ENCODE assay signal across 1 cellular context in the genomic region with DNA sequence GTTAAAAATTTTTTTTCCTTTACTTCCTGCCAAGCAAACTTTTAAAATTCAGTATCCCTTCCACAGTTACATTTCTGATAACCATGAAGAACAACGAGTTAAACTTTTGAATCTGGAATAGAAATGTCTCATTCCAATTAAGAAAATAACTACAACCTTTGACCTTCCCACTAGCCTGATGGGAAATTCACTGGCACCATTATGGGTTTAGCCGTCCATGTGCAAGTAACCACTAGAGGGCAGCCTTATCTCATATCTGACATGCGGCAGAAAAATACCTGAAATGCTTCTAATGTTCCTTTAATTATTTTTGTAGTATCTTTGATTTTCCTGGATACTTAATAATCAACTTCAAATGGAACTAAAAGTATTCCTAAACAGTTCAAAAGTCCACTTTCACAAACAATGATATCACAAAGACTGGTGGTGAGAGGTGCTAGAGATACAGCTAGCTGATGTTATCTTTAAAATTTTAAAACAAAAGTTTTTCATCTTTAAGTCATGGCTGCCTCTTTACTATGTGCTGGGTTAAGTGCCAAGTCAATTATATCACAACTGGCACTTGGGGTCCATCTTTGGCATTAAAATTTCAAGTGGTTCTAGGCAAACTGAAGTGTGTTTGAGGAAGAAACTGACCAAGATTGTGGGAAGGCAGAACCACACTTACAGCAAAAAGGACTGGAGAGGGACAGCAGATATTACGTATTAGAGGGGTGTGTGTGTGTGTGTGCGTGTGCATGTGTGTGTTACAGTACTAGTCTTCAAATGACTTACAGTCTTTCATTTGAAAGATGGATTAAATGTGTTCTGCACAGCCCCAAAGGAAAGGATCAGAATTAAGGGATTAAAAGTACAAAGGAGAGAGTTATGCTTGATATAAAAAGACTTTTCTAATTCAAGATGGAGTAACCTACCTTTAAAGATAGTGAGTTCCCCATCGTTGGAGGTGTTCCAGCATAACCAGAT.
TF ChIP-seq lines count a peak whose summit lies in the region.

No MANE protein-coding gene starts in this region.

TF ChIP-seq in H1, 55 proteins besides CTCF, POLR2A, EP300 and RAD21:
- TF ChIP-seq YY1 (IDR thresholded peaks at IDR 0.05; ENCODE audit: low read depth, low read length) = peak; percentile 72
- TF ChIP-seq CHD2 (IDR thresholded peaks at IDR 0.05; ENCODE audit: low read length) = 0 out of 2 replicates have a peak, but pooled peaks have one; percentile 42
- TF ChIP-seq BRCA1 (IDR thresholded peaks at IDR 0.05; ENCODE audit: low read depth, low read length) = no peak
